In the genomic region with DNA sequence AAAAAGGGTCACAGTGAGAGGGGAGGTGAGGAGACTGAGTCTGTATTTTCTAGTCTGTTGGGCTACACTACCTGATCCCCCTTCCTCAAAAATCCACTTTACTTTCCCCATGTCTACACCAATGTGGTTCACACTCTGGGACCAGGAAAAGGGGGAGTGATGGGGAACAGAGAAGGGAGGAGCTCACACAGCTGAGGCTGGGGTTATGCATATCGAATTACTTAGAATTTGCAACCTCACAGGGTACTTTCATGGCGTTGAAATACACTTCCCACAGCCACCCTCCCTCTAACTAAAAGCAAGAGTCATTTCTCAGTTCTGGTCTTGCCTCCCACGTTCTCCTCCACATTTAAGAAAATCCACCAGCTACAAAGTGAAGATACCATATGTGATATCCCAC, we compare ENCODE assay signal across 1 cellular context.
TF ChIP-seq lines count a peak whose summit lies in the region.

No MANE protein-coding gene starts in this region.

TF ChIP-seq in WTC11, 78 proteins besides CTCF, POLR2A, EP300 and RAD21 (continued from another document):
- TF ChIP-seq, protein P1, sequence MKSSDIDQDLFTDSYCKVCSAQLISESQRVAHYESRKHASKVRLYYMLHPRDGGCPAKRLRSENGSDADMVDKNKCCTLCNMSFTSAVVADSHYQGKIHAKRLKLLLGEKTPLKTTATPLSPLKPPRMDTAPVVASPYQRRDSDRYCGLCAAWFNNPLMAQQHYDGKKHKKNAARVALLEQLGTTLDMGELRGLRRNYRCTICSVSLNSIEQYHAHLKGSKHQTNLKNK (CRISPR knock-in tag; IDR thresholded peaks at IDR 0.05), result no peak
- TF ChIP-seq, protein P2, sequence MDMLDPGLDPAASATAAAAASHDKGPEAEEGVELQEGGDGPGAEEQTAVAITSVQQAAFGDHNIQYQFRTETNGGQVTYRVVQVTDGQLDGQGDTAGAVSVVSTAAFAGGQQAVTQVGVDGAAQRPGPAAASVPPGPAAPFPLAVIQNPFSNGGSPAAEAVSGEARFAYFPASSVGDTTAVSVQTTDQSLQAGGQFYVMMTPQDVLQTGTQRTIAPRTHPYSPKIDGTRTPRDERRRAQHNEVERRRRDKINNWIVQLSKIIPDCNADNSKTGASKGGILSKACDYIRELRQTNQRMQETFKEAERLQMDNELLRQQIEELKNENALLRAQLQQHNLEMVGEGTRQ (CRISPR knock-in tag; IDR thresholded peaks at IDR 0.05), result no peak
- TF ChIP-seq, protein P3, sequence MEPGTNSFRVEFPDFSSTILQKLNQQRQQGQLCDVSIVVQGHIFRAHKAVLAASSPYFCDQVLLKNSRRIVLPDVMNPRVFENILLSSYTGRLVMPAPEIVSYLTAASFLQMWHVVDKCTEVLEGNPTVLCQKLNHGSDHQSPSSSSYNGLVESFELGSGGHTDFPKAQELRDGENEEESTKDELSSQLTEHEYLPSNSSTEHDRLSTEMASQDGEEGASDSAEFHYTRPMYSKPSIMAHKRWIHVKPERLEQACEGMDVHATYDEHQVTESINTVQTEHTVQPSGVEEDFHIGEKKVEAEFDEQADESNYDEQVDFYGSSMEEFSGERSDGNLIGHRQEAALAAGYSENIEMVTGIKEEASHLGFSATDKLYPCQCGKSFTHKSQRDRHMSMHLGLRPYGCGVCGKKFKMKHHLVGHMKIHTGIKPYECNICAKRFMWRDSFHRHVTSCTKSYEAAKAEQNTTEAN (CRISPR knock-in tag; IDR thresholded peaks at IDR 0.05), result no peak
- TF ChIP-seq, protein P4, sequence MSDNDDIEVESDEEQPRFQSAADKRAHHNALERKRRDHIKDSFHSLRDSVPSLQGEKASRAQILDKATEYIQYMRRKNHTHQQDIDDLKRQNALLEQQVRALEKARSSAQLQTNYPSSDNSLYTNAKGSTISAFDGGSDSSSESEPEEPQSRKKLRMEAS (CRISPR knock-in tag; IDR thresholded peaks at IDR 0.05), result no peak
- TF ChIP-seq HMGA2 (CRISPR knock-in tag; IDR thresholded peaks at IDR 0.05) (no peak), ZNF317 (CRISPR knock-in tag; IDR thresholded peaks at IDR 0.05; ENCODE audit: borderline replicate concordance, low read depth) (no peak), CREM (CRISPR knock-in tag; IDR thresholded peaks at IDR 0.05) (no peak), ZNF416 (CRISPR knock-in tag; IDR thresholded peaks at IDR 0.05) (no peak), JAZF1 (CRISPR knock-in tag; IDR thresholded peaks at IDR 0.05) (no peak)
- TF ChIP-seq, protein P5, sequence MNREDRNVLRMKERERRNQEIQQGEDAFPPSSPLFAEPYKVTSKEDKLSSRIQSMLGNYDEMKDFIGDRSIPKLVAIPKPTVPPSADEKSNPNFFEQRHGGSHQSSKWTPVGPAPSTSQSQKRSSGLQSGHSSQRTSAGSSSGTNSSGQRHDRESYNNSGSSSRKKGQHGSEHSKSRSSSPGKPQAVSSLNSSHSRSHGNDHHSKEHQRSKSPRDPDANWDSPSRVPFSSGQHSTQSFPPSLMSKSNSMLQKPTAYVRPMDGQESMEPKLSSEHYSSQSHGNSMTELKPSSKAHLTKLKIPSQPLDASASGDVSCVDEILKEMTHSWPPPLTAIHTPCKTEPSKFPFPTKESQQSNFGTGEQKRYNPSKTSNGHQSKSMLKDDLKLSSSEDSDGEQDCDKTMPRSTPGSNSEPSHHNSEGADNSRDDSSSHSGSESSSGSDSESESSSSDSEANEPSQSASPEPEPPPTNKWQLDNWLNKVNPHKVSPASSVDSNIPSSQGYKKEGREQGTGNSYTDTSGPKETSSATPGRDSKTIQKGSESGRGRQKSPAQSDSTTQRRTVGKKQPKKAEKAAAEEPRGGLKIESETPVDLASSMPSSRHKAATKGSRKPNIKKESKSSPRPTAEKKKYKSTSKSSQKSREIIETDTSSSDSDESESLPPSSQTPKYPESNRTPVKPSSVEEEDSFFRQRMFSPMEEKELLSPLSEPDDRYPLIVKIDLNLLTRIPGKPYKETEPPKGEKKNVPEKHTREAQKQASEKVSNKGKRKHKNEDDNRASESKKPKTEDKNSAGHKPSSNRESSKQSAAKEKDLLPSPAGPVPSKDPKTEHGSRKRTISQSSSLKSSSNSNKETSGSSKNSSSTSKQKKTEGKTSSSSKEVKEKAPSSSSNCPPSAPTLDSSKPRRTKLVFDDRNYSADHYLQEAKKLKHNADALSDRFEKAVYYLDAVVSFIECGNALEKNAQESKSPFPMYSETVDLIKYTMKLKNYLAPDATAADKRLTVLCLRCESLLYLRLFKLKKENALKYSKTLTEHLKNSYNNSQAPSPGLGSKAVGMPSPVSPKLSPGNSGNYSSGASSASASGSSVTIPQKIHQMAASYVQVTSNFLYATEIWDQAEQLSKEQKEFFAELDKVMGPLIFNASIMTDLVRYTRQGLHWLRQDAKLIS (CRISPR knock-in tag; IDR thresholded peaks at IDR 0.05; ENCODE audit: borderline replicate concordance), result no peak
- TF ChIP-seq, protein P6, sequence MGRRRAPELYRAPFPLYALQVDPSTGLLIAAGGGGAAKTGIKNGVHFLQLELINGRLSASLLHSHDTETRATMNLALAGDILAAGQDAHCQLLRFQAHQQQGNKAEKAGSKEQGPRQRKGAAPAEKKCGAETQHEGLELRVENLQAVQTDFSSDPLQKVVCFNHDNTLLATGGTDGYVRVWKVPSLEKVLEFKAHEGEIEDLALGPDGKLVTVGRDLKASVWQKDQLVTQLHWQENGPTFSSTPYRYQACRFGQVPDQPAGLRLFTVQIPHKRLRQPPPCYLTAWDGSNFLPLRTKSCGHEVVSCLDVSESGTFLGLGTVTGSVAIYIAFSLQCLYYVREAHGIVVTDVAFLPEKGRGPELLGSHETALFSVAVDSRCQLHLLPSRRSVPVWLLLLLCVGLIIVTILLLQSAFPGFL (CRISPR knock-in tag; IDR thresholded peaks at IDR 0.05; ENCODE audit: borderline replicate concordance), result no peak
- TF ChIP-seq, protein P7, sequence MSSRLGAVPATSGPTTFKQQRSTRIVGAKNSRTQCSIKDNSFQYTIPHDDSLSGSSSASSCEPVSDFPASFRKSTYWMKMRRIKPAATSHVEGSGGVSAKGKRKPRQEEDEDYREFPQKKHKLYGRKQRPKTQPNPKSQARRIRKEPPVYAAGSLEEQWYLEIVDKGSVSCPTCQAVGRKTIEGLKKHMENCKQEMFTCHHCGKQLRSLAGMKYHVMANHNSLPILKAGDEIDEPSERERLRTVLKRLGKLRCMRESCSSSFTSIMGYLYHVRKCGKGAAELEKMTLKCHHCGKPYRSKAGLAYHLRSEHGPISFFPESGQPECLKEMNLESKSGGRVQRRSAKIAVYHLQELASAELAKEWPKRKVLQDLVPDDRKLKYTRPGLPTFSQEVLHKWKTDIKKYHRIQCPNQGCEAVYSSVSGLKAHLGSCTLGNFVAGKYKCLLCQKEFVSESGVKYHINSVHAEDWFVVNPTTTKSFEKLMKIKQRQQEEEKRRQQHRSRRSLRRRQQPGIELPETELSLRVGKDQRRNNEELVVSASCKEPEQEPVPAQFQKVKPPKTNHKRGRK (CRISPR knock-in tag; IDR thresholded peaks at IDR 0.05; ENCODE audit: borderline replicate concordance), result no peak
- TF ChIP-seq, protein P8, sequence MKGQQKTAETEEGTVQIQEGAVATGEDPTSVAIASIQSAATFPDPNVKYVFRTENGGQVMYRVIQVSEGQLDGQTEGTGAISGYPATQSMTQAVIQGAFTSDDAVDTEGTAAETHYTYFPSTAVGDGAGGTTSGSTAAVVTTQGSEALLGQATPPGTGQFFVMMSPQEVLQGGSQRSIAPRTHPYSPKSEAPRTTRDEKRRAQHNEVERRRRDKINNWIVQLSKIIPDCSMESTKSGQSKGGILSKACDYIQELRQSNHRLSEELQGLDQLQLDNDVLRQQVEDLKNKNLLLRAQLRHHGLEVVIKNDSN (CRISPR knock-in tag; IDR thresholded peaks at IDR 0.05), result no peak
TF ChIP-seq in WTC11: peak in this region for 0.
